ENCODE assay signal across 11 cellular contexts in genomic region chr9:130912932-130913598, GRCh38. TPM values are rescaled to one million over a fixed set of nuclear protein-coding genes. Genes with fewer than 3 reads are reported as not detected.
DNase-seq lines count a peak whose midpoint lies in the region; ATAC-seq, FAIRE-seq and TF ChIP-seq lines count a peak whose summit lies in the region.
"Had no signal": no experiment of that assay in that cellular context is flagged by ENCODE, and none has a peak within 500 bp of the region (broad histone marks: within the 10 kb centered on the region; RNA-seq: fewer than 3 reads in every experiment).

No MANE protein-coding gene starts in this region.

- no peaks in the 10 kb centered on the region for H3K36me3 ChIP-seq in H1 (ENCODE audit: control insufficient read depth in 2 of 4, insufficient read depth in 4 of 4, low read length in 3 of 4)

- no peaks in the 10 kb centered on the region for H3K79me1 ChIP-seq in H1 (ENCODE audit: low read depth, low read length)

- ATAC-seq in HG02642 (IDR thresholded peaks at IDR 0.05; ENCODE audit: poor library complexity, unreplicated experiment) (no peak), HG02678 (IDR thresholded peaks at IDR 0.05; ENCODE audit: unreplicated experiment) (no peak)

- H3K23ac ChIP-seq in H1 (ENCODE audit: insufficient read length): no peak overlapping the region

- no peak overlapping the region for H2BK12ac ChIP-seq in H1 (ENCODE audit: low read depth, low read length)

- H3K9ac ChIP-seq in H1 (replicated peaks in 1 of 4; ENCODE audit: extremely low read depth in 1 of 4, low read depth in 3 of 4, low read length in 3 of 4): no peak overlapping the region

- H4K8ac ChIP-seq in H1 (ENCODE audit: extremely low read depth, insufficient read depth, low read length): peak overlapping the region; percentile 48; the same call in 1 of the 2 replicates

- H2BK15ac ChIP-seq in H1 (ENCODE audit: low read length): no peak overlapping the region; the same call in 1 of the 2 replicates

- H2BK120ac ChIP-seq in H1 (replicated peaks; ENCODE audit: low read depth, low read length): no peak overlapping the region

- POLR2A ChIA-PET in H1 (lab: Charles Lee; ENCODE audit: partially characterized antibody): interaction anchor here (0.8 to 1.8 kb wide), 5 partner anchors 10 to 23 kb away, joined by 3 to 9 read pairs (median 4); no protein-coding TSS in a partner anchor

- FAIRE-seq in HTR-8/SVneo (lab: Jason Lieb, UNC) (no peak), H1 (lab: Jason Lieb, UNC) (no peak)

- H4K5ac ChIP-seq in H1 (ENCODE audit: insufficient read length, low read depth, low read length): no peak overlapping the region

- DNase-seq in AG09309 (ENCODE audit: low read depth) (peak; percentile 21), HTR-8/SVneo (ENCODE audit: insufficient read length, low spot score) (peak; percentile 77), H1 (ENCODE audit: low read depth in 1 of 2, low spot score in 2 of 2) (no peak), midbrain (lab: John Stamatoyannopoulos, UW) (peak; percentile 24), NCI-H187 treated with DMSO at 0.1 percent for 48 hours (lab: John Stamatoyannopoulos, UW) (no peak)
- no peak for DNase-seq in activated T-cell treated with anti-CD3 and anti-CD28 coated beads, Interleukin-2, amount 50 U/mL, for 1 hour
- DNase-seq: activated CD4-positive, alpha-beta memory T cell treated with anti-CD3 and anti-CD28 coated beads for 36 hours; Calu3; NCI-H510A had no signal

- no peak for TF ChIP-seq EP300 in H1 (IDR thresholded peaks at IDR 0.05; ENCODE audit: borderline replicate concordance in 1 of 2, low read depth in 2 of 2, low read length in 2 of 2)

- no peak overlapping the region for H3K56ac ChIP-seq in H1 (replicated peaks; ENCODE audit: insufficient read length, low read depth, low read length)

- H4K20me1 ChIP-seq in H1 (replicated peaks in 1 of 2; ENCODE audit: control insufficient read depth in 1 of 2, insufficient read depth in 2 of 2, low read length in 2 of 2): no peaks in the 10 kb centered on the region

- H3K27me3 ChIP-seq in H1 (replicated peaks in 1 of 4; ENCODE audit: control insufficient read depth in 3 of 4, extremely low read depth in 1 of 4, insufficient read depth in 3 of 4, low read length in 3 of 4): no peaks in the 10 kb centered on the region

- no peak for TF ChIP-seq POLR2A in H1 (IDR thresholded peaks at IDR 0.05; ENCODE audit: control extremely low read depth in 1 of 2, low read depth in 2 of 2, low read length in 2 of 2)

- H3K4ac ChIP-seq in H1 (replicated peaks; ENCODE audit: insufficient read length, low read depth, low read length): no peak overlapping the region

- no peak overlapping the region for H4K91ac ChIP-seq in H1 (replicated peaks; ENCODE audit: insufficient read length, low read length)

- no peak overlapping the region for H2BK20ac ChIP-seq in H1 (ENCODE audit: low read length)

- CTCF ChIA-PET in H1 (lab: Charles Lee; ENCODE audit: partially characterized antibody): interaction anchor here (0.9 to 1.6 kb wide), 13 partner anchors 12 to 211 kb away, joined by 3 to 6 read pairs (median 4); no protein-coding TSS in a partner anchor

- H3K4me3 ChIP-seq in AG09309 (ENCODE audit: control insufficient read depth, low read depth, low read length) (no peak overlapping the region), H1 (ENCODE audit: extremely low read depth in 1 of 4, insufficient read depth in 2 of 4, low read depth in 3 of 4, low read length in 4 of 4) (no peak overlapping the region)

- TF ChIP-seq CTCF in AG09309 (IDR thresholded peaks at IDR 0.05; ENCODE audit: control insufficient read depth, insufficient read depth, low read depth, low read length, missing control alignments) (no peak), H1 (IDR thresholded peaks at IDR 0.05; ENCODE audit: control extremely low read depth in 1 of 3, insufficient read depth in 1 of 3, low read depth in 1 of 3, low read length in 3 of 3) (no peak)

- peak overlapping the region; percentile 19 for H3K18ac ChIP-seq in H1 (ENCODE audit: extremely low read depth, low read length)

- no peak overlapping the region for H2AFZ ChIP-seq in H1 (ENCODE audit: low read length)

- no peaks in the 10 kb centered on the region for H3K9me3 ChIP-seq in H1 (ENCODE audit: insufficient read depth in 2 of 2, low read depth in 1 of 2, low read length in 1 of 2)

- TF ChIP-seq RAD21 in H1 (IDR thresholded peaks at IDR 0.05 in 1 of 2, conservative IDR thresholded peaks at IDR 0.05 in 1 of 2; ENCODE audit: low read depth in 2 of 2, low read length in 2 of 2): no peak

- no peak overlapping the region for H2AK5ac ChIP-seq in H1 (ENCODE audit: low read depth, low read length)

- no peaks in the 10 kb centered on the region for H3K79me2 ChIP-seq in H1 (ENCODE audit: control insufficient read depth in 1 of 2, insufficient read depth in 2 of 2, low read length in 2 of 2)

- 91% methylated on average over 34 of the region's 38 CpGs; no CpG with 5 or more reads in 1 of the 2 experiments for WGBS in H1 (ENCODE audit: extremely low coverage in 1 of 2, insufficient coverage in 1 of 2, insufficient read length in 1 of 2, insufficient replicate concordance in 2 of 2, low coverage in 1 of 2, low lambda C conversion rate in 2 of 2, missing lambda C conversion rate in 1 of 2), 2 experiments

- H3K14ac ChIP-seq in H1 (ENCODE audit: insufficient read length): no peak overlapping the region

- H3K27ac ChIP-seq in H1 (ENCODE audit: low read depth, low read length): no peak overlapping the region

- no peak overlapping the region for H3K4me2 ChIP-seq in H1 (ENCODE audit: insufficient read depth in 1 of 2, low read depth in 2 of 2, low read length in 2 of 2)

- H3K23me2 ChIP-seq in H1 (ENCODE audit: low read depth, low read length): no peaks in the 10 kb centered on the region

- H3K4me1 ChIP-seq in H1 (replicated peaks in 1 of 4; ENCODE audit: control insufficient read depth in 3 of 4, insufficient read depth in 4 of 4, low read length in 3 of 4): peaks cover 0 to 15% (median 2%) of the 10 kb centered on the region in 4 experiments; a peak in 6 of 7 replicates

- H2BK5ac ChIP-seq in H1 (ENCODE audit: low read depth, low read length): no peak overlapping the region

TF ChIP-seq in H1, 55 proteins besides CTCF, POLR2A, EP300 and RAD21:
- TF ChIP-seq NANOG (IDR thresholded peaks at IDR 0.05; ENCODE audit: insufficient read depth, low read depth, low read length, poor library complexity, severe bottlenecking) (no peak), YY1 (IDR thresholded peaks at IDR 0.05; ENCODE audit: low read depth, low read length) (no peak), ZNF274 (IDR thresholded peaks at IDR 0.05; ENCODE audit: borderline replicate concordance, extremely low read depth, low read length) (no peak), SRF (IDR thresholded peaks at IDR 0.05; ENCODE audit: low read depth, low read length) (no peak), MAX (IDR thresholded peaks at IDR 0.05) (no peak), SP1 (IDR thresholded peaks at IDR 0.05; ENCODE audit: low read depth, low read length) (no peak), ATF2 (IDR thresholded peaks at IDR 0.05; ENCODE audit: low read length) (no peak)
TF ChIP-seq in H1: peak in this region for 0.

RNA-seq across cellular contexts. Expression of gene QRFP, which starts 16.5 kb away (rescaled TPM):
- not detected in 2 replicates for total RNA-seq in H1 (2021; fragmentation: NEBNext Ultra II Directional; extraction: Animal tissue kit (Norgen Biotek cat#: 25700))
- not detected in 2 replicates for polyA plus RNA-seq in H1 (2011; rRNA removed)
- polyA plus RNA-seq in H1 (2011; cell fraction: cytosol; rRNA removed): not detected
- polyA plus RNA-seq in H1 (2011; cell fraction: nucleus; rRNA removed): not detected
- 0.11 to 0.28 TPM in 2 of 4 replicates, not detected in the others for polyA plus RNA-seq in H1 (2012, experiment 1 of 2)
- 0.73 TPM for polyA plus RNA-seq in H1 (2012, experiment 2 of 2)
- not detected for polyA plus RNA-seq in H1 (2013, experiment 1 of 2)
- not detected for polyA plus RNA-seq in H1 (2013, experiment 2 of 2)
- polyA minus RNA-seq in H1 (2011; rRNA and poly(A)+ RNA removed): not detected in 2 replicates
- polyA minus RNA-seq in H1 (2011; cell fraction: cytosol; rRNA and poly(A)+ RNA removed): not detected
- polyA minus RNA-seq in H1 (2011; cell fraction: nucleus; rRNA and poly(A)+ RNA removed): not detected
- total RNA-seq: activated CD4-positive, alpha-beta memory T cell treated with anti-CD3 and anti-CD28 coated beads for 36 hours; Calu3 had no signal

RNA-seq across cellular contexts. Expression of gene FIBCD1, which starts 26.0 kb away (rescaled TPM):
- total RNA-seq in H1 (2021; fragmentation: NEBNext Ultra II Directional; extraction: Animal tissue kit (Norgen Biotek cat#: 25700)): 5.3 and 6.1 TPM in 2 replicates
- polyA plus RNA-seq in H1 (2011; rRNA removed): 8.8 and 13.2 TPM in 2 replicates
- polyA plus RNA-seq in H1 (2011; cell fraction: cytosol; rRNA removed): 5.6 TPM
- polyA plus RNA-seq in H1 (2011; cell fraction: nucleus; rRNA removed): 11.0 TPM
- polyA plus RNA-seq in H1 (2012, experiment 1 of 2): 3.9 to 10.9 TPM (median 7.8 TPM) in 4 replicates
- 5.2 TPM for polyA plus RNA-seq in H1 (2012, experiment 2 of 2)
- polyA plus RNA-seq in H1 (2013, experiment 1 of 2): 11.6 TPM
- polyA plus RNA-seq in H1 (2013, experiment 2 of 2): 10.8 TPM
- 0.66 and 1.2 TPM in 2 replicates for polyA minus RNA-seq in H1 (2011; rRNA and poly(A)+ RNA removed)
- 2.1 TPM for polyA minus RNA-seq in H1 (2011; cell fraction: cytosol; rRNA and poly(A)+ RNA removed)
- 1.2 TPM for polyA minus RNA-seq in H1 (2011; cell fraction: nucleus; rRNA and poly(A)+ RNA removed)
- total RNA-seq: activated CD4-positive, alpha-beta memory T cell treated with anti-CD3 and anti-CD28 coated beads for 36 hours had no signal

Comparison
In these comparisons a context has a peak if more than half of its experiments do, and no peak if none do; other contexts are left out.
1. DNase-seq: peak in AG09309 (single experiment), HTR-8/SVneo (single experiment) and midbrain (single experiment); none in H1 (0 of 2), activated T-cell treated with anti-CD3 and anti-CD28 coated beads, Interleukin-2, amount 50 U/mL, for 1 hour (single experiment) and NCI-H187 treated with DMSO at 0.1 percent for 48 hours (single experiment).